In genomic region chr6:169852504-169853195, GRCh38 we compare ENCODE assay signal across 13 cellular contexts.
A peak's percentile ranks its signal among the peaks of the same experiment; 100 is the strongest.
DNase-seq lines count a peak whose midpoint lies in the region; ATAC-seq lines count a peak whose summit lies in the region.
"Had no signal": no experiment of that assay in that cellular context is flagged by ENCODE, and none has a peak within 500 bp of the region (broad histone marks: within the 10 kb centered on the region; RNA-seq: fewer than 3 reads in every experiment).

No MANE protein-coding gene starts in this region.

- H3K27ac ChIP-seq in BLaER1, result peak overlapping the region; percentile 96
- H3K27ac ChIP-seq: ascending aorta had no signal

- peak; percentile 5 for DNase-seq in activated CD8-positive, alpha-beta memory T cell treated with anti-CD3 and anti-CD28 coated beads, Interleukin-2, amount 10 ng/mL, durations not matched to agents 7 days and 5 days
- no peak for DNase-seq in left ventricle myocardium superior
- DNase-seq in sciatic nerve (ENCODE audit: low spot score), result peak; percentile 27
- no peak for DNase-seq in DMS79 (lab: John Stamatoyannopoulos, UW)
- DNase-seq in NK-92 (lab: John Stamatoyannopoulos, UW; ENCODE audit: unreplicated experiment), result no peak
- DNase-seq: activated CD4-positive, alpha-beta T cell treated with anti-CD3 and anti-CD28 coated beads for 4 hours; NCI-H1105 treated with DMSO at 0.1 percent for 48 hours; T-helper 17 cell had no signal

- H3K4me1 ChIP-seq in BLaER1, result peaks cover 66% of the 10 kb centered on the region
- H3K4me1 ChIP-seq: ascending aorta had no signal

- no peaks in the 10 kb centered on the region for H4K20me1 ChIP-seq in BLaER1

- H3K9me3 ChIP-seq in BLaER1, result peaks cover 16% of the 10 kb centered on the region
- H3K9me3 ChIP-seq: ascending aorta had no signal

- no peak for ATAC-seq in activated CD8-positive, alpha-beta memory T cell treated with anti-CD3 and anti-CD28 coated beads, Interleukin-2, amount 10 ng/mL, durations not matched to agents 7 days and 5 days
- ATAC-seq in left ventricle myocardium superior (peak; percentile 43), sciatic nerve (no peak), HG02642 (IDR thresholded peaks at IDR 0.05; ENCODE audit: poor library complexity, unreplicated experiment) (no peak), HG02623 (IDR thresholded peaks at IDR 0.05; ENCODE audit: unreplicated experiment) (no peak)
- ATAC-seq: T-helper 17 cell had no signal

- H3K4me3 ChIP-seq in BLaER1, result peak overlapping the region; percentile 54; the same call in 1 of the 2 replicates
- H3K4me3 ChIP-seq: ascending aorta had no signal

- no peak overlapping the region for H3K4me3 Mint-ChIP-seq in activated CD8-positive, alpha-beta memory T cell treated with anti-CD3 and anti-CD28 coated beads, Interleukin-2, amount 10 ng/mL, durations not matched to agents 7 days and 5 days
- H3K4me3 Mint-ChIP-seq: T-helper 17 cell had no signal

- no peaks in the 10 kb centered on the region for H3K36me3 Mint-ChIP-seq in activated CD8-positive, alpha-beta memory T cell treated with anti-CD3 and anti-CD28 coated beads, Interleukin-2, amount 10 ng/mL, durations not matched to agents 7 days and 5 days

- H3K27ac Mint-ChIP-seq in activated CD8-positive, alpha-beta memory T cell treated with anti-CD3 and anti-CD28 coated beads, Interleukin-2, amount 10 ng/mL, durations not matched to agents 7 days and 5 days, result no peak overlapping the region
- H3K27ac Mint-ChIP-seq: activated T-helper 2 cell treated with anti-CD3 and anti-CD28 coated beads, Interferon-gamma antibody, Interleukin-2, Interleukin-4, amounts not matched to agents 10 μg/mL and 5 μg/mL and 100 μg/mL, durations not matched to agents 14 hours and 24 hours and 36 hours; T-helper 17 cell had no signal

- H3K36me3 ChIP-seq in BLaER1, result no peaks in the 10 kb centered on the region
- H3K36me3 ChIP-seq: ascending aorta had no signal

- no peaks in the 10 kb centered on the region for H3K4me1 Mint-ChIP-seq in activated CD8-positive, alpha-beta memory T cell treated with anti-CD3 and anti-CD28 coated beads, Interleukin-2, amount 10 ng/mL, durations not matched to agents 7 days and 5 days
- H3K4me1 Mint-ChIP-seq: T-helper 17 cell had no signal

- intact Hi-C loops in left ventricle myocardium superior (cut with micrococcal nuclease) (no loop called here), sciatic nerve (cut with DNase I) (no loop called here)

- CTCF ChIA-PET in activated CD8-positive, alpha-beta memory T cell treated with anti-CD3 and anti-CD28 coated beads, Interleukin-2, amount 10 ng/mL, durations not matched to agents 7 days and 5 days (lab: Charles Lee), result no interaction called here

- peaks cover 2% of the 10 kb centered on the region for H3K27me3 Mint-ChIP-seq in activated CD8-positive, alpha-beta memory T cell treated with anti-CD3 and anti-CD28 coated beads, Interleukin-2, amount 10 ng/mL, durations not matched to agents 7 days and 5 days

- peak overlapping the region; percentile 79 for H3K9ac ChIP-seq in BLaER1

- H3K9me3 Mint-ChIP-seq in activated CD8-positive, alpha-beta memory T cell treated with anti-CD3 and anti-CD28 coated beads, Interleukin-2, amount 10 ng/mL, durations not matched to agents 7 days and 5 days (ENCODE audit: low read depth), result peaks cover 5% of the 10 kb centered on the region

- H3K27me3 ChIP-seq in BLaER1, result no peaks in the 10 kb centered on the region
- H3K27me3 ChIP-seq: ascending aorta had no signal

- peak overlapping the region; percentile 95 for H3K4me2 ChIP-seq in BLaER1

Comparison
In these comparisons a context has a peak if more than half of its experiments do, and no peak if none do; other contexts are left out.
1. DNase-seq: peak in activated CD8-positive, alpha-beta memory T cell treated with anti-CD3 and anti-CD28 coated beads, Interleukin-2, amount 10 ng/mL, durations not matched to agents 7 days and 5 days (single experiment) and sciatic nerve (single experiment); none in left ventricle myocardium superior (single experiment), DMS79 (single experiment) and NK-92 (single experiment).